In genomic region chr12:109463776-109464175, GRCh38 we compare ENCODE assay signal across 10 cellular contexts. TPM values are rescaled to one million over a fixed set of nuclear protein-coding genes. Genes with fewer than 3 reads are reported as not detected.
DNase-seq lines count a peak whose midpoint lies in the region; ATAC-seq and TF ChIP-seq lines count a peak whose summit lies in the region.
"Had no signal": no experiment of that assay in that cellular context is flagged by ENCODE, and none has a peak within 500 bp of the region (broad histone marks: within the 10 kb centered on the region; RNA-seq: fewer than 3 reads in every experiment).

No MANE protein-coding gene starts in this region.

- H3K27me3 ChIP-seq in colonic mucosa, result no peaks in the 10 kb centered on the region
- no peaks in the 10 kb centered on the region for H3K27me3 ChIP-seq in muscle layer of colon (ENCODE audit: control insufficient read depth in 1 of 2, insufficient read depth in 2 of 2, low read length in 2 of 2)
- H3K27me3 ChIP-seq in upper lobe of right lung, result no peaks in the 10 kb centered on the region
- no peaks in the 10 kb centered on the region for H3K27me3 ChIP-seq in foreskin keratinocyte

- H3K4me3 ChIP-seq in colonic mucosa (no peak overlapping the region), muscle layer of colon (ENCODE audit: low read depth in 1 of 2, low read length in 2 of 2) (peak overlapping the region in 1 of 2 donors; percentile 42), upper lobe of right lung (peak overlapping the region; percentile 4), lower leg skin (ENCODE audit: low read depth, poor library complexity, severe bottlenecking) (no peak overlapping the region)

- H3K9ac ChIP-seq in colonic mucosa (ENCODE audit: low read depth in 2 of 2, low read length in 2 of 2) (peak overlapping the region; percentile 44 to 56), muscle layer of colon (ENCODE audit: low read length) (peak overlapping the region; percentile 46)

- peak overlapping the region; percentile 0 for H3K4me3 Mint-ChIP-seq in activated naive CD8-positive, alpha-beta T cell
- H3K4me3 Mint-ChIP-seq in activated naive CD8-positive, alpha-beta T cell treated with anti-CD3 and anti-CD28 coated beads, Interleukin-2, amount 50 U/mL, for 24 hours, result no peak overlapping the region

- TF ChIP-seq POLR2A in lower leg skin (IDR thresholded peaks at IDR 0.05), result no peak

- H3K36me3 Mint-ChIP-seq in activated naive CD8-positive, alpha-beta T cell, result no peaks in the 10 kb centered on the region
- peaks cover 10% of the 10 kb centered on the region for H3K36me3 Mint-ChIP-seq in activated naive CD8-positive, alpha-beta T cell treated with anti-CD3 and anti-CD28 coated beads, Interleukin-2, amount 50 U/mL, for 24 hours (ENCODE audit: low read depth)

- H3K9me3 Mint-ChIP-seq in activated naive CD8-positive, alpha-beta T cell (ENCODE audit: low read depth), result no peaks in the 10 kb centered on the region
- H3K9me3 Mint-ChIP-seq in activated naive CD8-positive, alpha-beta T cell treated with anti-CD3 and anti-CD28 coated beads, Interleukin-2, amount 50 U/mL, for 24 hours, result no peaks in the 10 kb centered on the region

- peaks cover 46% of the 10 kb centered on the region for H3K4me1 Mint-ChIP-seq in activated naive CD8-positive, alpha-beta T cell (ENCODE audit: low read depth)
- peaks cover 32% of the 10 kb centered on the region for H3K4me1 Mint-ChIP-seq in activated naive CD8-positive, alpha-beta T cell treated with anti-CD3 and anti-CD28 coated beads, Interleukin-2, amount 50 U/mL, for 24 hours

- H3K9me3 ChIP-seq in colonic mucosa (no peaks in the 10 kb centered on the region), muscle layer of colon (ENCODE audit: low read length) (no peaks in the 10 kb centered on the region), upper lobe of right lung (no peaks in the 10 kb centered on the region)

- no peak overlapping the region for H3K27ac Mint-ChIP-seq in activated naive CD8-positive, alpha-beta T cell
- H3K27ac Mint-ChIP-seq in activated naive CD8-positive, alpha-beta T cell treated with anti-CD3 and anti-CD28 coated beads, Interleukin-2, amount 50 U/mL, for 24 hours, result no peak overlapping the region

- no peaks in the 10 kb centered on the region for H3K36me3 ChIP-seq in colonic mucosa
- H3K36me3 ChIP-seq in muscle layer of colon (ENCODE audit: insufficient read depth, low read length), result peaks cover 16% of the 10 kb centered on the region
- H3K36me3 ChIP-seq in upper lobe of right lung, result peaks cover 52% of the 10 kb centered on the region

- TF ChIP-seq CTCF in colonic mucosa (IDR thresholded peaks at IDR 0.05), result no peak
- no peak for TF ChIP-seq CTCF in upper lobe of right lung (IDR thresholded peaks at IDR 0.05)
- TF ChIP-seq CTCF in lower leg skin (IDR thresholded peaks at IDR 0.05), result no peak
- TF ChIP-seq CTCF in foreskin keratinocyte (conservative IDR thresholded peaks at IDR 0.05), result no peak

- no peaks in the 10 kb centered on the region for H3K27me3 Mint-ChIP-seq in activated naive CD8-positive, alpha-beta T cell
- no peaks in the 10 kb centered on the region for H3K27me3 Mint-ChIP-seq in activated naive CD8-positive, alpha-beta T cell treated with anti-CD3 and anti-CD28 coated beads, Interleukin-2, amount 50 U/mL, for 24 hours

- DNase-seq in activated naive CD8-positive, alpha-beta T cell treated with anti-CD3 and anti-CD28 coated beads, Interleukin-2, amount 50 U/mL, for 24 hours, result no peak
- no peak for DNase-seq in colonic mucosa
- no peak for DNase-seq in upper lobe of right lung
- DNase-seq in lower leg skin (ENCODE audit: low spot score in 2 of 2), result no peak
- DNase-seq in foreskin keratinocyte, result no peak
- DNase-seq: erythroblast, KG1 had no signal

- WGBS in lower leg skin, 2 donors, result 52 to 54% methylated on average over 5 of the region's 5 CpGs

- peak overlapping the region; percentile 95 for H3K27ac ChIP-seq in colonic mucosa
- H3K27ac ChIP-seq in muscle layer of colon (ENCODE audit: low read depth, low read length), result peak overlapping the region; percentile 99
- peak overlapping the region; percentile 93 for H3K27ac ChIP-seq in upper lobe of right lung
- no peak overlapping the region for H3K27ac ChIP-seq in foreskin keratinocyte

- H3K4me1 ChIP-seq in colonic mucosa (peaks cover 28% of the 10 kb centered on the region), muscle layer of colon (ENCODE audit: insufficient read depth, low read length) (peaks cover 97% of the 10 kb centered on the region), upper lobe of right lung (peaks cover 96% of the 10 kb centered on the region), foreskin keratinocyte (peaks cover 27% of the 10 kb centered on the region)

- no peak for ATAC-seq in activated naive CD8-positive, alpha-beta T cell treated with anti-CD3 and anti-CD28 coated beads, Interleukin-2, amount 50 U/mL, for 24 hours
- ATAC-seq in upper lobe of right lung (no peak), HG03159 (IDR thresholded peaks at IDR 0.05; ENCODE audit: unreplicated experiment) (no peak), foreskin keratinocyte (no peak)

- intact Hi-C loops in colonic mucosa (cut with DNase I), result no loop called here
- intact Hi-C loops in upper lobe of right lung (cut with DNase I), result no loop called here
- intact Hi-C loops in lower leg skin (cut with DNase I; ENCODE audit: low total_unique reads), result no loop called here

RNA-seq across cellular contexts. Expression of gene KCTD10, which starts 13.3 kb away (rescaled TPM):
- total RNA-seq in colonic mucosa, result 10 to 100 TPM; 50.3 to 74.8 TPM
- 66.8 TPM for total RNA-seq in upper lobe of right lung
- 10 to 100 TPM; 22.3 to 60.1 (median 44.1) TPM for total RNA-seq in lower leg skin
- 37.1 and 39.2 TPM in 2 replicates for total RNA-seq in foreskin keratinocyte
- polyA plus RNA-seq in foreskin keratinocyte, result 19.8 and 22.4 TPM in 2 replicates

RNA-seq across cellular contexts. Expression of gene UBE3B, which starts 13.7 kb away (rescaled TPM):
- total RNA-seq in colonic mucosa (10 to 100 TPM; 44.6 to 52.0 TPM), upper lobe of right lung (39.1 TPM), lower leg skin (10 to 100 TPM; 42.7 to 49.9 (median 46.3) TPM), foreskin keratinocyte (27.5 and 31.3 TPM in 2 replicates)
- 10.5 and 15.5 TPM in 2 replicates for polyA plus RNA-seq in foreskin keratinocyte
